In genomic region chr14:75011356-75012097, GRCh38 we compare ENCODE assay signal across 8 cellular contexts. TPM values are rescaled to one million over a fixed set of nuclear protein-coding genes. Genes with fewer than 3 reads are reported as not detected.
DNase-seq lines count a peak whose midpoint lies in the region; ATAC-seq and TF ChIP-seq lines count a peak whose summit lies in the region.
"Had no signal": no experiment of that assay in that cellular context is flagged by ENCODE, and none has a peak within 500 bp of the region (broad histone marks: within the 10 kb centered on the region; RNA-seq: fewer than 3 reads in every experiment).

No MANE protein-coding gene starts in this region.

- H3K27ac Mint-ChIP-seq in activated T-cell treated with anti-CD3 and anti-CD28 coated beads, Interleukin-2, amount 50 U/mL, for 24 hours = peak overlapping the region; percentile 79

- in situ Hi-C loops in transverse colon (cut with MboI; ENCODE audit: low pct_ligation_motif_present in 1 of 4, low pct_unique_long_range_greater_than_20kb in 1 of 4, low sequenced_read_pairs in 3 of 4) = no loop called here

- H3K27me3 ChIP-seq in gastroesophageal sphincter (no peaks in the 10 kb centered on the region), transverse colon (no peaks in the 10 kb centered on the region), hepatocyte (no peaks in the 10 kb centered on the region)
- H3K27me3 ChIP-seq: right lobe of liver had no signal

- ATAC-seq in gastroesophageal sphincter = peak; percentile 46

- WGBS in gastroesophageal sphincter (ENCODE audit: low coverage in 1 of 2), 2 donors = 34 to 40% methylated on average over 2 to 4 of the region's 4 CpGs
- 75% methylated on average over 4 of the region's 4 CpGs; no CpG with 5 or more reads in 1 of the 2 donors for WGBS in transverse colon (ENCODE audit: low coverage in 1 of 2), 2 donors
- WGBS in hepatocyte (ENCODE audit: low lambda C conversion rate, missing lambda C conversion rate) = 81% methylated on average over 4 of the region's 4 CpGs

- TF ChIP-seq EP300 in gastroesophageal sphincter (IDR thresholded peaks at IDR 0.05) = no peak
- no peak for TF ChIP-seq EP300 in transverse colon (IDR thresholded peaks at IDR 0.05; ENCODE audit: low read depth)

- no peak overlapping the region for H3K4me2 ChIP-seq in hepatocyte

- no peaks in the 10 kb centered on the region for H3K79me2 ChIP-seq in hepatocyte

- no peaks in the 10 kb centered on the region for H3K27me3 Mint-ChIP-seq in activated T-cell treated with anti-CD3 and anti-CD28 coated beads, Interleukin-2, amount 50 U/mL, for 24 hours

- intact Hi-C loops in transverse colon (cut with DNase I; ENCODE audit: low total_unique reads) = no loop called here

- no peaks in the 10 kb centered on the region for H3K9me2 ChIP-seq in hepatocyte (replicated peaks; ENCODE audit: insufficient read depth)

- H3K4me3 ChIP-seq in gastroesophageal sphincter (no peak overlapping the region), transverse colon (no peak overlapping the region), hepatocyte (no peak overlapping the region)
- H3K4me3 ChIP-seq: right lobe of liver had no signal

- H3K36me3 ChIP-seq in gastroesophageal sphincter = peaks cover 2 to 86% of the 10 kb centered on the region in 2 donors
- peaks cover 0 to 64% (median 23%) of the 10 kb centered on the region in 4 donors for H3K36me3 ChIP-seq in transverse colon
- no peaks in the 10 kb centered on the region for H3K36me3 ChIP-seq in hepatocyte (replicated peaks; ENCODE audit: insufficient read depth, low read depth)

- H3K9me3 ChIP-seq in gastroesophageal sphincter = no peaks in the 10 kb centered on the region
- no peaks in the 10 kb centered on the region for H3K9me3 ChIP-seq in transverse colon
- no peaks in the 10 kb centered on the region for H3K9me3 ChIP-seq in hepatocyte (ENCODE audit: low read depth)
- H3K9me3 ChIP-seq: right lobe of liver had no signal

- H4K20me1 ChIP-seq in hepatocyte (ENCODE audit: insufficient read depth, poor library complexity, severe bottlenecking) = no peaks in the 10 kb centered on the region

- no peak overlapping the region for H2AFZ ChIP-seq in hepatocyte

- H3K4me1 Mint-ChIP-seq in activated T-cell treated with anti-CD3 and anti-CD28 coated beads, Interleukin-2, amount 50 U/mL, for 24 hours (ENCODE audit: low read depth) = peaks cover 36% of the 10 kb centered on the region

- H3K4me1 ChIP-seq in gastroesophageal sphincter (peaks cover 6 to 11% (median 10%) of the 10 kb centered on the region in 3 donors), transverse colon (peaks cover 0 to 6% (median 0%) of the 10 kb centered on the region in 4 donors), hepatocyte (ENCODE audit: insufficient read depth) (no peaks in the 10 kb centered on the region)

- no peak overlapping the region for H3K4me3 Mint-ChIP-seq in activated T-cell treated with anti-CD3 and anti-CD28 coated beads, Interleukin-2, amount 50 U/mL, for 24 hours

- TF ChIP-seq POLR2A in gastroesophageal sphincter (IDR thresholded peaks at IDR 0.05) = no peak
- TF ChIP-seq POLR2A in transverse colon (IDR thresholded peaks at IDR 0.05) = no peak

- H3K36me3 Mint-ChIP-seq in activated T-cell treated with anti-CD3 and anti-CD28 coated beads, Interleukin-2, amount 50 U/mL, for 24 hours (ENCODE audit: low read depth) = peaks cover 97% of the 10 kb centered on the region

- H3K9me3 Mint-ChIP-seq in activated T-cell treated with anti-CD3 and anti-CD28 coated beads, Interleukin-2, amount 50 U/mL, for 24 hours = no peaks in the 10 kb centered on the region

- DNase-seq in activated T-cell treated with anti-CD3 and anti-CD28 coated beads, Interleukin-2, amount 50 U/mL, for 24 hours = no peak
- no peak for DNase-seq in activated T-cell treated with anti-CD3 and anti-CD28 coated beads for 4 hours
- DNase-seq in transverse colon = no peak
- DNase-seq in SK-N-DZ (ENCODE audit: low spot score) = no peak
- no peak for DNase-seq in hepatocyte (ENCODE audit: low spot score)
- DNase-seq: right lobe of liver had no signal

- TF ChIP-seq CTCF in gastroesophageal sphincter (IDR thresholded peaks at IDR 0.05) (no peak), transverse colon (IDR thresholded peaks at IDR 0.05) (no peak), hepatocyte (IDR thresholded peaks at IDR 0.05; ENCODE audit: poor library complexity) (no peak)

- H3K27ac ChIP-seq in gastroesophageal sphincter (peak overlapping the region; percentile 18 to 70 (median 56)), transverse colon (peak overlapping the region; percentile 4 to 28 (median 20)), hepatocyte (no peak overlapping the region)
- H3K27ac ChIP-seq: HL-60 had no signal

RNA-seq across cellular contexts. Expression of gene EIF2B2, which starts 8.8 kb away (rescaled TPM):
- total RNA-seq in gastroesophageal sphincter (10 to 100 TPM; 28.1 to 56.2 (median 36.6) TPM), transverse colon (10 to 100 TPM; 42.9 to 55.4 (median 51.1) TPM), hepatocyte (35.7 and 45.2 TPM in 2 replicates)
- 49.7 and 57.3 TPM in 2 replicates for polyA plus RNA-seq in SK-N-DZ (2014; cell fraction: cytosol; rRNA removed)
- polyA plus RNA-seq in SK-N-DZ (2014; cell fraction: nucleus; rRNA removed) = 47.3 and 55.5 TPM in 2 replicates
- 75.6 and 93.2 TPM in 2 replicates for polyA plus RNA-seq in hepatocyte

RNA-seq across cellular contexts. Expression of gene MLH3, which starts 39.7 kb away (rescaled TPM):
- total RNA-seq in gastroesophageal sphincter (10 to 100 TPM; 29.0 to 76.1 (median 32.2) TPM), transverse colon (10 to 100 TPM; 24.5 to 58.3 (median 42.5) TPM), hepatocyte (15.6 and 21.3 TPM in 2 replicates)
- polyA plus RNA-seq in SK-N-DZ (2014; cell fraction: cytosol; rRNA removed) = 2.4 and 4.0 TPM in 2 replicates
- polyA plus RNA-seq in SK-N-DZ (2014; cell fraction: nucleus; rRNA removed) = 4.8 TPM in 2 replicates
- polyA plus RNA-seq in hepatocyte = 8.5 and 9.9 TPM in 2 replicates

RNA-seq across cellular contexts. Expression of gene ACYP1, which starts 52.3 kb away (rescaled TPM):
- 10 to 100 TPM; 13.8 to 20.8 (median 17.1) TPM for total RNA-seq in gastroesophageal sphincter
- total RNA-seq in transverse colon = 10 to 100 TPM in 3 of 4 donors, 1 to 10 TPM in 1; 6.6 to 36.0 (median 23.2) TPM
- polyA plus RNA-seq in SK-N-DZ (2014; cell fraction: cytosol; rRNA removed) = 58.8 and 64.3 TPM in 2 replicates
- polyA plus RNA-seq in SK-N-DZ (2014; cell fraction: nucleus; rRNA removed) = 64.1 and 95.6 TPM in 2 replicates
- total RNA-seq in hepatocyte = 7.1 and 9.5 TPM in 2 replicates
- polyA plus RNA-seq in hepatocyte = 13.5 and 19.5 TPM in 2 replicates

RNA-seq across cellular contexts. Expression of gene PGF, which starts 56.1 kb away (rescaled TPM):
- total RNA-seq in gastroesophageal sphincter (10 to 100 TPM; 11.2 to 21.0 (median 16.5) TPM), transverse colon (10 to 100 TPM in 2 of 4 donors, 1 to 10 TPM in 1, not detected in 1; 9.7 to 10.5 (median 10.1) TPM), hepatocyte (25.0 and 25.2 TPM in 2 replicates)
- 41.3 and 45.9 TPM in 2 replicates for polyA plus RNA-seq in SK-N-DZ (2014; cell fraction: cytosol; rRNA removed)
- 19.9 and 28.4 TPM in 2 replicates for polyA plus RNA-seq in SK-N-DZ (2014; cell fraction: nucleus; rRNA removed)
- polyA plus RNA-seq in hepatocyte = 31.0 and 33.0 TPM in 2 replicates

RNA-seq across cellular contexts. Expression of gene ZC2HC1C, which starts 57.9 kb away (rescaled TPM):
- total RNA-seq in gastroesophageal sphincter = 1 to 10 TPM; 4.4 to 8.0 (median 5.1) TPM
- 10 to 100 TPM in 1 of 4 donors, 1 to 10 TPM in 2, not detected in 1; 7.5 to 40.0 (median 8.1) TPM for total RNA-seq in transverse colon
- polyA plus RNA-seq in SK-N-DZ (2014; cell fraction: cytosol; rRNA removed) = 3.4 and 6.9 TPM in 2 replicates
- 0.95 and 1.7 TPM in 2 replicates for polyA plus RNA-seq in SK-N-DZ (2014; cell fraction: nucleus; rRNA removed)
- total RNA-seq in hepatocyte = 1.7 and 14.9 TPM in 2 replicates
- 1.1 and 3.8 TPM in 2 replicates for polyA plus RNA-seq in hepatocyte
